In genomic region chr3:31412832-31413231, GRCh38 we compare ENCODE assay signal across 30 cellular contexts.
A peak's percentile ranks its signal among the peaks of the same experiment; 100 is the strongest.
DNase-seq lines count a peak whose midpoint lies in the region; ATAC-seq and TF ChIP-seq lines count a peak whose summit lies in the region.
"Had no signal": no experiment of that assay in that cellular context is flagged by ENCODE, and none has a peak within 500 bp of the region (broad histone marks: within the 10 kb centered on the region; RNA-seq: fewer than 3 reads in every experiment).

No MANE protein-coding gene starts in this region.

- ATAC-seq in GM19023 (IDR thresholded peaks at IDR 0.05; ENCODE audit: unreplicated experiment) = no peak
- ATAC-seq in left lobe of liver = no peak
- ATAC-seq: effector memory CD8-positive, alpha-beta T cell; esophagus mucosa; left colon; psoas muscle had no signal

- dilution Hi-C loops in mammary epithelial cell (cut with HindIII; ENCODE audit: low sequenced_read_pairs) = no loop called here

- H3K4me3 ChIP-seq in mammary epithelial cell (replicated peaks in 1 of 3; ENCODE audit: insufficient read depth in 1 of 3, low read depth in 2 of 3, low read length in 3 of 3) = no peak overlapping the region
- H3K4me3 ChIP-seq: hepatocyte, psoas muscle, suprapubic skin had no signal

- H3K36me3 ChIP-seq in mammary epithelial cell (ENCODE audit: insufficient read depth, low read length) = no peaks in the 10 kb centered on the region
- H3K36me3 ChIP-seq: suprapubic skin, WERI-Rb-1 had no signal

- in situ Hi-C loops in mammary epithelial cell (cut with MboI; ENCODE audit: low sequenced_read_pairs in 2 of 2) = no loop called here

- DNase-seq in EL = peak; percentile 60
- DNase-seq in M059J (ENCODE audit: low read depth) = peak; percentile 74
- DNase-seq in mammary epithelial cell = peak; percentile 64
- DNase-seq in non-pigmented ciliary epithelial cell (ENCODE audit: low read depth) = peak; percentile 32
- no peak for DNase-seq in globus pallidus (ENCODE audit: low spot score)
- no peak for DNase-seq in NCI-H2171 (lab: John Stamatoyannopoulos, UW)
- no peak for DNase-seq in left lobe of liver (ENCODE audit: low spot score)
- DNase-seq: activated CD4-positive, alpha-beta T cell treated with anti-CD3 and anti-CD28 coated beads, Interleukin-2, amount 10 ng/mL, durations not matched to agents 24 days and 14 days; activated naive CD4-positive, alpha-beta T cell; activated T-cell treated with anti-CD3 and anti-CD28 coated beads, Interleukin-2, amount 50 U/mL, for 48 hours; CD4-positive, CD25-positive, alpha-beta regulatory T cell; cortex of kidney; effector memory CD8-positive, alpha-beta T cell; GOT3; left colon; mesendoderm; MM.1S; NCI-H1417 treated with DMSO at 0.1 percent for 48 hours; NCI-H2081; NCI-H774; psoas muscle; SIG-M5; stimulated activated CD4-positive, alpha-beta T cell treated with anti-CD3 and anti-CD28 coated beads, Interleukin-15, amount 100 ng/mL, for 24 hours; stimulated activated naive CD4-positive, alpha-beta T cell; T-helper 9 cell; WERI-Rb-1 had no signal

- H3K4me2 ChIP-seq in mammary epithelial cell (ENCODE audit: insufficient read depth, low read depth, low read length) = no peak overlapping the region
- H3K4me2 ChIP-seq: hepatocyte had no signal

- WGBS in mammary epithelial cell (ENCODE audit: low coverage, missing lambda C conversion rate) = 76% methylated on average over 1 of the region's 1 CpG

- H3K27me3 ChIP-seq in mammary epithelial cell (ENCODE audit: insufficient read depth, low read length) = no peaks in the 10 kb centered on the region
- H3K27me3 ChIP-seq: hepatocyte, suprapubic skin had no signal

- no peak overlapping the region for H3K9ac ChIP-seq in mammary epithelial cell (ENCODE audit: insufficient read depth, low read length)

- no peaks in the 10 kb centered on the region for H3K79me2 ChIP-seq in mammary epithelial cell (ENCODE audit: insufficient read depth, low read length)
- H3K79me2 ChIP-seq: hepatocyte had no signal

- H4K20me1 ChIP-seq in mammary epithelial cell (ENCODE audit: insufficient read depth, low read length) = no peaks in the 10 kb centered on the region

- intact Hi-C loops in mammary epithelial cell (cut with micrococcal nuclease) = no loop called here

- BruUV-seq in mammary epithelial cell (replicated peaks; lab: Mats Ljungman, UMichigan) = no TSS peak

- no peak for TF ChIP-seq CTCF in mammary epithelial cell (conservative IDR thresholded peaks at IDR 0.05 in 1 of 2, IDR thresholded peaks at IDR 0.05 in 1 of 2; ENCODE audit: extremely low read depth in 1 of 2, insufficient read depth in 1 of 2, low read depth in 1 of 2, low read length in 2 of 2)

- CTCF ChIA-PET in mammary epithelial cell (lab: Charles Lee; ENCODE audit: low non-redundant PET) = no interaction called here

- H3K9me3 ChIP-seq in mammary epithelial cell (replicated peaks; ENCODE audit: insufficient read depth, low read length) = no peaks in the 10 kb centered on the region
- H3K9me3 ChIP-seq: psoas muscle, suprapubic skin had no signal

- no peaks in the 10 kb centered on the region for H3K4me1 ChIP-seq in mammary epithelial cell (ENCODE audit: insufficient read depth, low read length)
- H3K4me1 ChIP-seq: psoas muscle, suprapubic skin had no signal

- no peak overlapping the region for H3K27ac ChIP-seq in mammary epithelial cell (ENCODE audit: insufficient read depth, low read depth, low read length)
- H3K27ac ChIP-seq: hepatocyte, psoas muscle, suprapubic skin, WERI-Rb-1 had no signal

- no peak overlapping the region for H2AFZ ChIP-seq in mammary epithelial cell (ENCODE audit: low read depth, low read length)
- H2AFZ ChIP-seq: hepatocyte had no signal

Comparison
In these comparisons a context has a peak if more than half of its experiments do, and no peak if none do; other contexts are left out.
1. DNase-seq: peak in EL (single experiment), M059J (single experiment), mammary epithelial cell (single experiment) and non-pigmented ciliary epithelial cell (single experiment); none in globus pallidus (single experiment), NCI-H2171 (single experiment) and left lobe of liver (single experiment).